ENCODE assay signal across 1 cellular context in the genomic region with DNA sequence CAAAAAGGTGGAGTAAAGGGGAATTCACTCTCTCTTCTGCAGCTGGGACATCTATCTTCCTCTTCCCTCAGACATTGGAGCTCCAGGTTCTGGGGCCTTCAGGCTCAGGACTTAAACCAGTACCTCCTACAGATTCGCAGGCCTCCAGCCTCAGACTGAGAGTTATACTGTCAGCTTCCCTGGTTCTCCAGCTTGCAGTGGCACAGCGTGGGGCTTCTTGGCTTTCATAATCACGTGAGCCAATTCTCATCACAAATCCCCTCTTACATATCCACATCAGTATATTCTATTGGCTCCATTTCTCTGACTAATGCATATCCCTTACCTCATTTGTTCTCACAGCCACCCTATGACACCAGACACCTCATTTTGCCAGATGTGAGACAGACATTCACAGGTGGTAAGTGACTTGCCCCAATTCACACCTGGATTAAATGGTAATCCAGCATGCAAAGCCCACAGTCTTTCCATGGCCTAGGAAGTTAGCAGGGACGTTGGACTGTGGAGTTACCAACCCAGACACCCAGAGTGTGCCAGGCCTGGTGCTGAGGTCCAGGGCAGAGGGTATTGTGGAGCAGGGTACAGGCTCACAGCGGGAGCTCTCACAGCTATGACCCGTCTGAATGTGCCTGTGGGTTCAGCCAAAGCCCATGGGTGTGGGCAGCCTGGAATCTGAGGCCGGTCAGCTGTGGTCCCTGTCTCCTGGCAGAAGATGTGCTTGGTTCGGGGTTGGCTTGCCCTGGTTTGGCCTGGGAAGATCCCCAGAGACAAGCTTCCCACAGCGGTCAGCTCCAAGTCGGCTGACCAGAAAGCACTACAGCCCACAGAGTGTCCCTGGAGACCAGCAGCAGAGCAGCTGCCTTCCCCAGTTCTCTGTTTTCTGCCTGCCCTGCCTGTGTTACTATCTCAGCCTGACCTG.
TF ChIP-seq lines count a peak whose summit lies in the region.

No MANE protein-coding gene starts in this region.

TF ChIP-seq in IMR-90, 13 proteins besides CTCF, POLR2A, EP300 and RAD21:
- no peak for TF ChIP-seq FOS (IDR thresholded peaks at IDR 0.05; ENCODE audit: low read depth, low read length)
- TF ChIP-seq, protein P1, sequence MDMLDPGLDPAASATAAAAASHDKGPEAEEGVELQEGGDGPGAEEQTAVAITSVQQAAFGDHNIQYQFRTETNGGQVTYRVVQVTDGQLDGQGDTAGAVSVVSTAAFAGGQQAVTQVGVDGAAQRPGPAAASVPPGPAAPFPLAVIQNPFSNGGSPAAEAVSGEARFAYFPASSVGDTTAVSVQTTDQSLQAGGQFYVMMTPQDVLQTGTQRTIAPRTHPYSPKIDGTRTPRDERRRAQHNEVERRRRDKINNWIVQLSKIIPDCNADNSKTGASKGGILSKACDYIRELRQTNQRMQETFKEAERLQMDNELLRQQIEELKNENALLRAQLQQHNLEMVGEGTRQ (IDR thresholded peaks at IDR 0.05; ENCODE audit: low read depth, low read length), result no peak
- no peak for TF ChIP-seq RCOR1 (IDR thresholded peaks at IDR 0.05; ENCODE audit: insufficient replicate concordance, low read length)
- TF ChIP-seq SMC3 (IDR thresholded peaks at IDR 0.05; ENCODE audit: low read depth, low read length), result no peak
- TF ChIP-seq BHLHE40 (IDR thresholded peaks at IDR 0.05; ENCODE audit: low read depth, low read length), result no peak
- no peak for TF ChIP-seq CHD1 (IDR thresholded peaks at IDR 0.05; ENCODE audit: low read depth, low read length)
- no peak for TF ChIP-seq CEBPB (IDR thresholded peaks at IDR 0.05; ENCODE audit: low read depth, low read length)
- no peak for TF ChIP-seq NFE2L2 (IDR thresholded peaks at IDR 0.05; ENCODE audit: low read depth, low read length)
- no peak for TF ChIP-seq MXI1 (IDR thresholded peaks at IDR 0.05; ENCODE audit: borderline replicate concordance, low read depth, low read length)
